Comparison of ENCODE assay signal across 14 cellular contexts in the genomic region with DNA sequence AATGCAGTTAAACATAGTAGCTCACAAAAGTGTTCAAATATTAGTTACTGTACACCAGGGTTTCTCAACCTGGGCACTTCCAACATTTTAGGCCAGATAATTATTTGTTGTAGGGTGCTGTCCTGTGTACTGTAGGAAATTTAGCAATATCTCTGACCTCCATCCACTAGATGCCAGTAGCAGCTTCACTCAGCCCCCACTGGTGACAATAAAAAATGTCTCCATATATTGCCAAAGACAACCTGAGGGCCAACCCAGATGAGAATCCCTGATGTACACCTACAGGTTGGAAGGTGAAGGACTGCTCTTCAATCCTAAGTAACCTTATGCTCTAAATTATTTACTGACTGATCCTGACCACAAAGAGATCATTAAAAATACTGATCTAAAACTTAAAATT. TPM values are rescaled to one million over a fixed set of nuclear protein-coding genes. Genes with fewer than 3 reads are reported as not detected.
DNase-seq lines count a peak whose midpoint lies in the region; ATAC-seq and TF ChIP-seq lines count a peak whose summit lies in the region.
"Had no signal": no experiment of that assay in that cellular context is flagged by ENCODE, and none has a peak within 500 bp of the region (broad histone marks: within the 10 kb centered on the region; RNA-seq: fewer than 3 reads in every experiment).

No MANE protein-coding gene starts in this region.

- H2AFZ ChIP-seq in Loucy (ENCODE audit: low read length) = no peak overlapping the region

- POLR2A ChIA-PET in T-cell (lab: Charles Lee) = no interaction called here

- H3K9me3 Mint-ChIP-seq in activated naive CD4-positive, alpha-beta T cell treated with anti-CD3 and anti-CD28 coated beads for 36 hours = no peaks in the 10 kb centered on the region
- H3K9me3 Mint-ChIP-seq in activated naive CD4-positive, alpha-beta T cell treated with anti-CD3 and anti-CD28 coated beads, Interleukin-2, amount 10 ng/mL, durations not matched to agents 7 days and 5 days = no peaks in the 10 kb centered on the region
- H3K9me3 Mint-ChIP-seq in activated naive CD8-positive, alpha-beta T cell treated with anti-CD3 and anti-CD28 coated beads, Interleukin-2, amount 50 U/mL, for 24 hours = no peaks in the 10 kb centered on the region
- H3K9me3 Mint-ChIP-seq in T-cell = no peaks in the 10 kb centered on the region

- H3F3A ChIP-seq in Loucy (ENCODE audit: low read depth) = no peaks in the 10 kb centered on the region

- H3K9me2 ChIP-seq in Loucy (replicated peaks; ENCODE audit: low read depth, low read length) = no peaks in the 10 kb centered on the region

- no peaks in the 10 kb centered on the region for H3K4me1 Mint-ChIP-seq in activated naive CD4-positive, alpha-beta T cell treated with anti-CD3 and anti-CD28 coated beads for 36 hours (ENCODE audit: low read depth)
- H3K4me1 Mint-ChIP-seq in activated naive CD4-positive, alpha-beta T cell treated with anti-CD3 and anti-CD28 coated beads, Interleukin-2, amount 10 ng/mL, durations not matched to agents 7 days and 5 days = peaks cover 3% of the 10 kb centered on the region
- no peaks in the 10 kb centered on the region for H3K4me1 Mint-ChIP-seq in activated naive CD8-positive, alpha-beta T cell treated with anti-CD3 and anti-CD28 coated beads, Interleukin-2, amount 50 U/mL, for 24 hours
- H3K4me1 Mint-ChIP-seq in T-cell = no peaks in the 10 kb centered on the region
- H3K4me1 Mint-ChIP-seq: mesothelial cell of epicardium had no signal

- no peak overlapping the region for H3K27ac Mint-ChIP-seq in activated naive CD4-positive, alpha-beta T cell treated with anti-CD3 and anti-CD28 coated beads for 36 hours
- no peak overlapping the region for H3K27ac Mint-ChIP-seq in activated naive CD4-positive, alpha-beta T cell treated with anti-CD3 and anti-CD28 coated beads, Interleukin-2, amount 10 ng/mL, durations not matched to agents 7 days and 5 days
- H3K27ac Mint-ChIP-seq in activated naive CD8-positive, alpha-beta T cell treated with anti-CD3 and anti-CD28 coated beads, Interleukin-2, amount 50 U/mL, for 24 hours = no peak overlapping the region
- H3K27ac Mint-ChIP-seq in T-cell = no peak overlapping the region
- H3K27ac Mint-ChIP-seq: mesothelial cell of epicardium had no signal

- TF ChIP-seq CTCF in Loucy (conservative IDR thresholded peaks at IDR 0.05; ENCODE audit: low read length) = peak; percentile 59
- no peak for TF ChIP-seq CTCF in upper lobe of right lung (IDR thresholded peaks at IDR 0.05)

- no peaks in the 10 kb centered on the region for H4K20me1 ChIP-seq in Loucy (ENCODE audit: insufficient read depth, low read length, poor library complexity, severe bottlenecking)

- peaks cover 30% of the 10 kb centered on the region for H3K36me3 Mint-ChIP-seq in activated naive CD4-positive, alpha-beta T cell treated with anti-CD3 and anti-CD28 coated beads for 36 hours (ENCODE audit: low read depth)
- peaks cover 40% of the 10 kb centered on the region for H3K36me3 Mint-ChIP-seq in activated naive CD4-positive, alpha-beta T cell treated with anti-CD3 and anti-CD28 coated beads, Interleukin-2, amount 10 ng/mL, durations not matched to agents 7 days and 5 days
- peaks cover 38% of the 10 kb centered on the region for H3K36me3 Mint-ChIP-seq in activated naive CD8-positive, alpha-beta T cell treated with anti-CD3 and anti-CD28 coated beads, Interleukin-2, amount 50 U/mL, for 24 hours (ENCODE audit: low read depth)
- H3K36me3 Mint-ChIP-seq in T-cell = peaks cover 45% of the 10 kb centered on the region

- H3K4me3 Mint-ChIP-seq in activated naive CD4-positive, alpha-beta T cell treated with anti-CD3 and anti-CD28 coated beads for 36 hours = no peak overlapping the region
- no peak overlapping the region for H3K4me3 Mint-ChIP-seq in activated naive CD4-positive, alpha-beta T cell treated with anti-CD3 and anti-CD28 coated beads, Interleukin-2, amount 10 ng/mL, durations not matched to agents 7 days and 5 days
- no peak overlapping the region for H3K4me3 Mint-ChIP-seq in activated naive CD8-positive, alpha-beta T cell treated with anti-CD3 and anti-CD28 coated beads, Interleukin-2, amount 50 U/mL, for 24 hours
- no peak overlapping the region for H3K4me3 Mint-ChIP-seq in T-cell
- H3K4me3 Mint-ChIP-seq: mesothelial cell of epicardium had no signal

- intact Hi-C loops in activated naive CD4-positive, alpha-beta T cell treated with anti-CD3 and anti-CD28 coated beads for 36 hours (cut with micrococcal nuclease) = no loop called here
- intact Hi-C loops in upper lobe of right lung (cut with DNase I) = no loop called here

- H3K9me3 ChIP-seq in Loucy (ENCODE audit: insufficient read depth, low read depth, low read length) (no peaks in the 10 kb centered on the region), upper lobe of right lung (no peaks in the 10 kb centered on the region)
- H3K9me3 ChIP-seq: ascending aorta had no signal

- H3K27ac ChIP-seq in upper lobe of right lung = no peak overlapping the region
- H3K27ac ChIP-seq: ascending aorta had no signal

- CTCF ChIA-PET in activated naive CD4-positive, alpha-beta T cell treated with anti-CD3 and anti-CD28 coated beads for 36 hours (lab: Charles Lee) = interaction anchor here (0.6 kb wide), 1 partner anchor 19 kb away, joined by 3 read pairs; no protein-coding TSS in a partner anchor
- CTCF ChIA-PET in activated naive CD4-positive, alpha-beta T cell treated with anti-CD3 and anti-CD28 coated beads, Interleukin-2, amount 10 ng/mL, durations not matched to agents 7 days and 5 days (lab: Charles Lee) = interaction anchor here (1.1 to 1.5 kb wide), 2 partner anchors 12 to 80 kb away, joined by 4 read pairs; no protein-coding TSS in a partner anchor
- CTCF ChIA-PET in T-cell (lab: Charles Lee) = no interaction called here

- no peaks in the 10 kb centered on the region for H3K27me3 ChIP-seq in Loucy (ENCODE audit: insufficient read depth, low read length, poor library complexity, severe bottlenecking)
- no peaks in the 10 kb centered on the region for H3K27me3 ChIP-seq in upper lobe of right lung
- H3K27me3 ChIP-seq: ascending aorta had no signal

- H3K9ac ChIP-seq in Loucy (ENCODE audit: low read depth, low read length, poor library complexity, severe bottlenecking) = no peak overlapping the region

- H3K27me3 Mint-ChIP-seq in activated naive CD4-positive, alpha-beta T cell treated with anti-CD3 and anti-CD28 coated beads for 36 hours (ENCODE audit: low read depth) = no peaks in the 10 kb centered on the region
- H3K27me3 Mint-ChIP-seq in activated naive CD4-positive, alpha-beta T cell treated with anti-CD3 and anti-CD28 coated beads, Interleukin-2, amount 10 ng/mL, durations not matched to agents 7 days and 5 days = no peaks in the 10 kb centered on the region
- no peaks in the 10 kb centered on the region for H3K27me3 Mint-ChIP-seq in activated naive CD8-positive, alpha-beta T cell treated with anti-CD3 and anti-CD28 coated beads, Interleukin-2, amount 50 U/mL, for 24 hours
- no peaks in the 10 kb centered on the region for H3K27me3 Mint-ChIP-seq in T-cell

- DNase-seq in activated naive CD4-positive, alpha-beta T cell treated with anti-CD3 and anti-CD28 coated beads for 36 hours = peak; percentile 27
- DNase-seq in activated naive CD4-positive, alpha-beta T cell treated with anti-CD3 and anti-CD28 coated beads, Interleukin-2, amount 10 ng/mL, durations not matched to agents 7 days and 5 days = no peak
- no peak for DNase-seq in activated naive CD8-positive, alpha-beta T cell treated with anti-CD3 and anti-CD28 coated beads, Interleukin-2, amount 50 U/mL, for 24 hours
- DNase-seq in upper lobe of right lung (no peak), T-cell (no peak), medulla oblongata (ENCODE audit: extremely low spot score) (no peak)
- DNase-seq: activated T-cell treated with anti-CD3 and anti-CD28 coated beads for 4 hours, NCI-H1092 treated with DMSO at 0.1 percent for 48 hours, posterior cingulate gyrus, substantia nigra had no signal

- H3K4me3 ChIP-seq in Loucy (ENCODE audit: low read length, poor library complexity, severe bottlenecking) = no peak overlapping the region
- H3K4me3 ChIP-seq in upper lobe of right lung = no peak overlapping the region
- H3K4me3 ChIP-seq: ascending aorta had no signal

- peaks cover 18% of the 10 kb centered on the region; the same call in 1 of the 2 replicates for H3K79me2 ChIP-seq in Loucy (ENCODE audit: insufficient read depth, low read length)

- H3K4me2 ChIP-seq in Loucy (ENCODE audit: low read depth, low read length, poor library complexity, severe bottlenecking) = no peak overlapping the region

- H3K4me1 ChIP-seq in Loucy (ENCODE audit: insufficient read depth, low read length, poor library complexity, severe bottlenecking) (peaks cover 10% of the 10 kb centered on the region), upper lobe of right lung (no peaks in the 10 kb centered on the region)
- H3K4me1 ChIP-seq: ascending aorta had no signal

- peaks cover 61% of the 10 kb centered on the region for H3K36me3 ChIP-seq in Loucy (ENCODE audit: insufficient read depth, low read length)
- H3K36me3 ChIP-seq in upper lobe of right lung = peaks cover 36% of the 10 kb centered on the region

- peak; percentile 40 for ATAC-seq in activated naive CD8-positive, alpha-beta T cell treated with anti-CD3 and anti-CD28 coated beads, Interleukin-2, amount 50 U/mL, for 24 hours
- ATAC-seq in upper lobe of right lung = peak; percentile 59
- ATAC-seq in GM18519 (IDR thresholded peaks at IDR 0.05; ENCODE audit: low FRiP score, unreplicated experiment) = no peak
- no peak for ATAC-seq in T-cell (replicated peaks in 1 of 4)

RNA-seq across cellular contexts. Expression of a gene that starts 32.4 kb away (rescaled TPM):
- 10 to 100 TPM; 38.4 to 40.5 TPM for total RNA-seq in activated naive CD4-positive, alpha-beta T cell treated with anti-CD3 and anti-CD28 coated beads for 36 hours
- total RNA-seq in upper lobe of right lung (49.9 TPM), T-cell (10 to 100 TPM; 29.2 to 38.3 (median 33.2) TPM)

Comparison
In these comparisons a context has a peak if more than half of its experiments do, and no peak if none do; other contexts are left out.
1. ATAC-seq: peak in activated naive CD8-positive, alpha-beta T cell treated with anti-CD3 and anti-CD28 coated beads, Interleukin-2, amount 50 U/mL, for 24 hours (single experiment) and upper lobe of right lung (single experiment); none in GM18519 (single experiment) and T-cell (0 of 4).
2. CTCF ChIA-PET loops: an anchor here in activated naive CD4-positive, alpha-beta T cell treated with anti-CD3 and anti-CD28 coated beads for 36 hours (0.6 kb wide) and activated naive CD4-positive, alpha-beta T cell treated with anti-CD3 and anti-CD28 coated beads, Interleukin-2, amount 10 ng/mL, durations not matched to agents 7 days and 5 days (1.1 to 1.5 kb wide); none called in T-cell.